Comparison of ENCODE assay signal across 16 cellular contexts in genomic region chr20:46696791-46697279, GRCh38. TPM values are rescaled to one million over a fixed set of nuclear protein-coding genes. Genes with fewer than 3 reads are reported as not detected.
"Had no signal": no experiment of that assay in that cellular context is flagged by ENCODE, and none has a peak within 500 bp of the region (broad histone marks: within the 10 kb centered on the region; RNA-seq: fewer than 3 reads in every experiment).

No MANE protein-coding gene starts in this region.

- H3K4me1 ChIP-seq: parathyroid adenoma had no signal

- H3K9me3 ChIP-seq: mucosa of descending colon, neutrophil, thoracic aorta, upper lobe of left lung had no signal

- H3K9me3 Mint-ChIP-seq: activated naive CD8-positive, alpha-beta T cell treated with anti-CD3 and anti-CD28 coated beads for 36 hours; effector memory CD8-positive, alpha-beta T cell; memory B cell had no signal

- H3K4me3 ChIP-seq: mucosa of descending colon, thoracic aorta, upper lobe of left lung had no signal

- H3K9ac ChIP-seq: parathyroid adenoma had no signal

- H3K27ac Mint-ChIP-seq: activated CD4-positive, alpha-beta memory T cell treated with anti-CD3 and anti-CD28 coated beads, Interleukin-2, amount 10 ng/mL, durations not matched to agents 7 days and 5 days; activated CD8-positive, alpha-beta memory T cell treated with anti-CD3 and anti-CD28 coated beads, Interleukin-2, amount 10 ng/mL, durations not matched to agents 7 days and 5 days; activated naive CD8-positive, alpha-beta T cell treated with anti-CD3 and anti-CD28 coated beads for 36 hours; effector memory CD8-positive, alpha-beta T cell; memory B cell; naive thymus-derived CD4-positive, alpha-beta T cell; stimulated activated naive B cell treated with anti-CD40 and anti-IgM and Interleukin-4, amounts not matched to agents 10 μg/mL and 1 μg/mL and 100 μg/mL, for 72 hours; WTC11 had no signal

- H3K27me3 ChIP-seq: neutrophil, upper lobe of left lung had no signal

- H3K4me3 Mint-ChIP-seq: activated CD4-positive, alpha-beta memory T cell treated with anti-CD3 and anti-CD28 coated beads, Interleukin-2, amount 10 ng/mL, durations not matched to agents 7 days and 5 days; activated CD8-positive, alpha-beta memory T cell treated with anti-CD3 and anti-CD28 coated beads, Interleukin-2, amount 10 ng/mL, durations not matched to agents 7 days and 5 days; activated naive CD8-positive, alpha-beta T cell treated with anti-CD3 and anti-CD28 coated beads for 36 hours; effector memory CD8-positive, alpha-beta T cell; memory B cell; naive thymus-derived CD4-positive, alpha-beta T cell; stimulated activated naive B cell treated with anti-CD40 and anti-IgM and Interleukin-4, amounts not matched to agents 10 μg/mL and 1 μg/mL and 100 μg/mL, for 72 hours; WTC11 had no signal

- DNase-seq: activated CD4-positive, alpha-beta memory T cell treated with anti-CD3 and anti-CD28 coated beads, Interleukin-2, amount 10 ng/mL, durations not matched to agents 7 days and 5 days; activated CD4-positive, alpha-beta T cell treated with anti-CD3 and anti-CD28 coated beads for 48 hours; activated CD8-positive, alpha-beta memory T cell treated with anti-CD3 and anti-CD28 coated beads, Interleukin-2, amount 10 ng/mL, durations not matched to agents 7 days and 5 days; activated naive CD8-positive, alpha-beta T cell treated with anti-CD3 and anti-CD28 coated beads for 36 hours; amniotic stem cell; effector memory CD8-positive, alpha-beta T cell; mucosa of descending colon; naive thymus-derived CD4-positive, alpha-beta T cell; stimulated activated naive B cell treated with anti-CD40 and anti-IgM and Interleukin-4, amounts not matched to agents 10 μg/mL and 1 μg/mL and 100 μg/mL, for 72 hours; upper lobe of left lung had no signal

- H3K36me3 ChIP-seq: neutrophil, thoracic aorta, upper lobe of left lung had no signal

- H3K36me3 Mint-ChIP-seq: activated naive CD8-positive, alpha-beta T cell treated with anti-CD3 and anti-CD28 coated beads for 36 hours; stimulated activated naive B cell treated with anti-CD40 and anti-IgM and Interleukin-4, amounts not matched to agents 10 μg/mL and 1 μg/mL and 100 μg/mL, for 72 hours; WTC11 had no signal

- H3K27ac ChIP-seq: neutrophil, parathyroid adenoma, thoracic aorta, upper lobe of left lung had no signal

- H3K79me2 ChIP-seq: parathyroid adenoma had no signal

RNA-seq across cellular contexts. Expression of gene SLC2A10, which starts 12.6 kb away (rescaled TPM):
- total RNA-seq: activated CD4-positive, alpha-beta memory T cell treated with anti-CD3 and anti-CD28 coated beads, Interleukin-2, amount 10 ng/mL, durations not matched to agents 7 days and 5 days; activated CD8-positive, alpha-beta memory T cell treated with anti-CD3 and anti-CD28 coated beads, Interleukin-2, amount 10 ng/mL, durations not matched to agents 7 days and 5 days; T-helper 2 cell treated with Interferon-gamma antibody and Interleukin-4, amounts not matched to agents 100 ng/mL and 5 ng/mL, for 36 hours had no signal

RNA-seq across cellular contexts. Expression of gene SLC13A3, which starts 45.6 kb away (rescaled TPM):
- total RNA-seq: activated CD4-positive, alpha-beta memory T cell treated with anti-CD3 and anti-CD28 coated beads, Interleukin-2, amount 10 ng/mL, durations not matched to agents 7 days and 5 days; activated naive CD8-positive, alpha-beta T cell treated with anti-CD3 and anti-CD28 coated beads for 36 hours; T-helper 2 cell treated with Interferon-gamma antibody and Interleukin-4, amounts not matched to agents 100 ng/mL and 5 ng/mL, for 36 hours had no signal
